ENCODE assay signal across 1 cellular context in genomic region chr17:44503080-44503842, GRCh38.
TF ChIP-seq lines count a peak whose summit lies in the region.

Gene GPATCH8, minus strand, starts transcription at chr17:44503406. Its CDS starts 36 bp downstream, at chr17:44503370.

TF ChIP-seq in K562, 482 proteins besides CTCF, POLR2A, EP300 and RAD21 (continued from another document and continues in another):
- TF ChIP-seq GTF2B (IDR thresholded peaks at IDR 0.05; ENCODE audit: extremely low read depth, insufficient read length) (no peak), SMARCE1 (IDR thresholded peaks at IDR 0.05) (no peak), THRA (IDR thresholded peaks at IDR 0.05) (peak; percentile 64; the same call in 1 of the 2 replicates), RBM17 (IDR thresholded peaks at IDR 0.05; ENCODE audit: borderline replicate concordance, low read depth, low read length) (no peak), WHSC1 (IDR thresholded peaks at IDR 0.05; ENCODE audit: low read length) (no peak), CHD1 (IDR thresholded peaks at IDR 0.05; ENCODE audit: low read length) (no peak), ZC3H4 (CRISPR knock-in tag; IDR thresholded peaks at IDR 0.05; ENCODE audit: borderline replicate concordance) (no peak), ZNF347 (CRISPR knock-in tag; IDR thresholded peaks at IDR 0.05; ENCODE audit: low read depth) (no peak), STAT5A (IDR thresholded peaks at IDR 0.05; ENCODE audit: borderline replicate concordance, low read length) (no peak), KLF6 (CRISPR knock-in tag; IDR thresholded peaks at IDR 0.05; ENCODE audit: borderline replicate concordance) (peak; percentile 38; the same call in 1 of the 2 replicates), ZKSCAN1 (IDR thresholded peaks at IDR 0.05; ENCODE audit: low read depth, low read length) (no peak), SMAD1 (IDR thresholded peaks at IDR 0.05; ENCODE audit: low read depth, low read length, partially characterized antibody) (no peak), ZNF175 (CRISPR knock-in tag; IDR thresholded peaks at IDR 0.05; ENCODE audit: low read depth) (peak; percentile 87), SAFB (IDR thresholded peaks at IDR 0.05; ENCODE audit: borderline replicate concordance, low read depth, low read length) (no peak), ZNF23 (CRISPR knock-in tag; IDR thresholded peaks at IDR 0.05) (no peak), HEY1 (CRISPR knock-in tag; IDR thresholded peaks at IDR 0.05; ENCODE audit: borderline replicate concordance) (no peak), ZNF121 (CRISPR knock-in tag; conservative IDR thresholded peaks at IDR 0.05) (no peak), ARID3B (CRISPR knock-in tag; IDR thresholded peaks at IDR 0.05; ENCODE audit: borderline replicate concordance) (0 out of 2 replicates have a peak, but pooled peaks have one; percentile 7), ZNF263 (CRISPR knock-in tag; IDR thresholded peaks at IDR 0.05; ENCODE audit: borderline replicate concordance) (peak; percentile 43; the same call in 1 of the 2 replicates), SNIP1 (IDR thresholded peaks at IDR 0.05; ENCODE audit: low read depth) (no peak), RNF2 (IDR thresholded peaks at IDR 0.05) (peak; percentile 14; the same call in 1 of the 2 replicates), ZNF408 (CRISPR knock-in tag; IDR thresholded peaks at IDR 0.05; ENCODE audit: low read depth) (no peak), GABPA (tag; conservative IDR thresholded peaks at IDR 0.05; ENCODE audit: low read depth) (peak; percentile 98), SP2 (IDR thresholded peaks at IDR 0.05; ENCODE audit: extremely low read depth, low read depth, low read length, poor library complexity, severe bottlenecking) (peak; percentile 4), GABPB1 (CRISPR knock-in tag; IDR thresholded peaks at IDR 0.05) (peak; percentile 94), CLOCK (CRISPR knock-in tag; IDR thresholded peaks at IDR 0.05; ENCODE audit: borderline replicate concordance) (no peak), CBX8 (IDR thresholded peaks at IDR 0.05; ENCODE audit: borderline replicate concordance, extremely low read depth, low read depth, low read length, poor library complexity, severe bottlenecking) (no peak), ERF (CRISPR knock-in tag; IDR thresholded peaks at IDR 0.05) (0 out of 2 replicates have a peak, but pooled peaks have one; percentile 35), BRD4 (IDR thresholded peaks at IDR 0.05) (peak; percentile 61; the same call in 1 of the 2 replicates), ZNF589 (CRISPR knock-in tag; IDR thresholded peaks at IDR 0.05; ENCODE audit: low read depth) (peak; percentile 86; the same call in 1 of the 2 replicates), FOXM1 (IDR thresholded peaks at IDR 0.05; ENCODE audit: low read depth) (no peak), FOXM1 (CRISPR knock-in tag; IDR thresholded peaks at IDR 0.05; ENCODE audit: low read depth) (0 out of 2 replicates have a peak, but pooled peaks have one; percentile 76), ZKSCAN8 (CRISPR knock-in tag; IDR thresholded peaks at IDR 0.05) (0 out of 2 replicates have a peak, but pooled peaks have one; percentile 2), ZSCAN32 (CRISPR knock-in tag; IDR thresholded peaks at IDR 0.05) (no peak)
- TF ChIP-seq, protein P1, sequence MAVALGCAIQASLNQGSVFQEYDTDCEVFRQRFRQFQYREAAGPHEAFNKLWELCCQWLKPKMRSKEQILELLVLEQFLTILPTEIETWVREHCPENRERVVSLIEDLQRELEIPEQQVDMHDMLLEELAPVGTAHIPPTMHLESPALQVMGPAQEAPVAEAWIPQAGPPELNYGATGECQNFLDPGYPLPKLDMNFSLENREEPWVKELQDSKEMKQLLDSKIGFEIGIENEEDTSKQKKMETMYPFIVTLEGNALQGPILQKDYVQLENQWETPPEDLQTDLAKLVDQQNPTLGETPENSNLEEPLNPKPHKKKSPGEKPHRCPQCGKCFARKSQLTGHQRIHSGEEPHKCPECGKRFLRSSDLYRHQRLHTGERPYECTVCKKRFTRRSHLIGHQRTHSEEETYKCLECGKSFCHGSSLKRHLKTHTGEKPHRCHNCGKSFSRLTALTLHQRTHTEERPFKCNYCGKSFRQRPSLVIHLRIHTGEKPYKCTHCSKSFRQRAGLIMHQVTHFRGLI (CRISPR knock-in tag; IDR thresholded peaks at IDR 0.05), result 0 out of 2 replicates have a peak, but pooled peaks have one; percentile 52
- TF ChIP-seq, protein P2, sequence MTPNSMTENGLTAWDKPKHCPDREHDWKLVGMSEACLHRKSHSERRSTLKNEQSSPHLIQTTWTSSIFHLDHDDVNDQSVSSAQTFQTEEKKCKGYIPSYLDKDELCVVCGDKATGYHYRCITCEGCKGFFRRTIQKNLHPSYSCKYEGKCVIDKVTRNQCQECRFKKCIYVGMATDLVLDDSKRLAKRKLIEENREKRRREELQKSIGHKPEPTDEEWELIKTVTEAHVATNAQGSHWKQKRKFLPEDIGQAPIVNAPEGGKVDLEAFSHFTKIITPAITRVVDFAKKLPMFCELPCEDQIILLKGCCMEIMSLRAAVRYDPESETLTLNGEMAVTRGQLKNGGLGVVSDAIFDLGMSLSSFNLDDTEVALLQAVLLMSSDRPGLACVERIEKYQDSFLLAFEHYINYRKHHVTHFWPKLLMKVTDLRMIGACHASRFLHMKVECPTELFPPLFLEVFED (CRISPR knock-in tag; conservative IDR thresholded peaks at IDR 0.05), result no peak
- TF ChIP-seq, protein P3, sequence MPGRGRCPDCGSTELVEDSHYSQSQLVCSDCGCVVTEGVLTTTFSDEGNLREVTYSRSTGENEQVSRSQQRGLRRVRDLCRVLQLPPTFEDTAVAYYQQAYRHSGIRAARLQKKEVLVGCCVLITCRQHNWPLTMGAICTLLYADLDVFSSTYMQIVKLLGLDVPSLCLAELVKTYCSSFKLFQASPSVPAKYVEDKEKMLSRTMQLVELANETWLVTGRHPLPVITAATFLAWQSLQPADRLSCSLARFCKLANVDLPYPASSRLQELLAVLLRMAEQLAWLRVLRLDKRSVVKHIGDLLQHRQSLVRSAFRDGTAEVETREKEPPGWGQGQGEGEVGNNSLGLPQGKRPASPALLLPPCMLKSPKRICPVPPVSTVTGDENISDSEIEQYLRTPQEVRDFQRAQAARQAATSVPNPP (IDR thresholded peaks at IDR 0.05; ENCODE audit: borderline replicate concordance, insufficient read depth, insufficient read length), result no peak
- TF ChIP-seq, protein P4, sequence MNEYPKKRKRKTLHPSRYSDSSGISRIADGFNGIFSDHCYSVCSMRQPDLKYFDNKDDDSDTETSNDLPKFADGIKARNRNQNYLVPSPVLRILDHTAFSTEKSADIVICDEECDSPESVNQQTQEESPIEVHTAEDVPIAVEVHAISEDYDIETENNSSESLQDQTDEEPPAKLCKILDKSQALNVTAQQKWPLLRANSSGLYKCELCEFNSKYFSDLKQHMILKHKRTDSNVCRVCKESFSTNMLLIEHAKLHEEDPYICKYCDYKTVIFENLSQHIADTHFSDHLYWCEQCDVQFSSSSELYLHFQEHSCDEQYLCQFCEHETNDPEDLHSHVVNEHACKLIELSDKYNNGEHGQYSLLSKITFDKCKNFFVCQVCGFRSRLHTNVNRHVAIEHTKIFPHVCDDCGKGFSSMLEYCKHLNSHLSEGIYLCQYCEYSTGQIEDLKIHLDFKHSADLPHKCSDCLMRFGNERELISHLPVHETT (CRISPR knock-in tag; conservative IDR thresholded peaks at IDR 0.05 in 1 of 2, IDR thresholded peaks at IDR 0.05 in 1 of 2), result peak in 1 of 2 experiments; percentile 98; a peak in 2 of 4 replicates
- TF ChIP-seq, protein P5, sequence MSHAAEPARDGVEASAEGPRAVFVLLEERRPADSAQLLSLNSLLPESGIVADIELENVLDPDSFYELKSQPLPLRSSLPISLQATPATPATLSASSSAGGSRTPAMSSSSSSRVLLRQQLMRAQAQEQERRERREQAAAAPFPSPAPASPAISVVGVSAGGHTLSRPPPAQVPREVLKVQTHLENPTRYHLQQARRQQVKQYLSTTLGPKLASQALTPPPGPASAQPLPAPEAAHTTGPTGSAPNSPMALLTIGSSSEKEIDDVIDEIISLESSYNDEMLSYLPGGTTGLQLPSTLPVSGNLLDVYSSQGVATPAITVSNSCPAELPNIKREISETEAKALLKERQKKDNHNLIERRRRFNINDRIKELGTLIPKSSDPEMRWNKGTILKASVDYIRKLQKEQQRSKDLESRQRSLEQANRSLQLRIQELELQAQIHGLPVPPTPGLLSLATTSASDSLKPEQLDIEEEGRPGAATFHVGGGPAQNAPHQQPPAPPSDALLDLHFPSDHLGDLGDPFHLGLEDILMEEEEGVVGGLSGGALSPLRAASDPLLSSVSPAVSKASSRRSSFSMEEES (CRISPR knock-in tag; IDR thresholded peaks at IDR 0.05), result no peak
- TF ChIP-seq, protein P6, sequence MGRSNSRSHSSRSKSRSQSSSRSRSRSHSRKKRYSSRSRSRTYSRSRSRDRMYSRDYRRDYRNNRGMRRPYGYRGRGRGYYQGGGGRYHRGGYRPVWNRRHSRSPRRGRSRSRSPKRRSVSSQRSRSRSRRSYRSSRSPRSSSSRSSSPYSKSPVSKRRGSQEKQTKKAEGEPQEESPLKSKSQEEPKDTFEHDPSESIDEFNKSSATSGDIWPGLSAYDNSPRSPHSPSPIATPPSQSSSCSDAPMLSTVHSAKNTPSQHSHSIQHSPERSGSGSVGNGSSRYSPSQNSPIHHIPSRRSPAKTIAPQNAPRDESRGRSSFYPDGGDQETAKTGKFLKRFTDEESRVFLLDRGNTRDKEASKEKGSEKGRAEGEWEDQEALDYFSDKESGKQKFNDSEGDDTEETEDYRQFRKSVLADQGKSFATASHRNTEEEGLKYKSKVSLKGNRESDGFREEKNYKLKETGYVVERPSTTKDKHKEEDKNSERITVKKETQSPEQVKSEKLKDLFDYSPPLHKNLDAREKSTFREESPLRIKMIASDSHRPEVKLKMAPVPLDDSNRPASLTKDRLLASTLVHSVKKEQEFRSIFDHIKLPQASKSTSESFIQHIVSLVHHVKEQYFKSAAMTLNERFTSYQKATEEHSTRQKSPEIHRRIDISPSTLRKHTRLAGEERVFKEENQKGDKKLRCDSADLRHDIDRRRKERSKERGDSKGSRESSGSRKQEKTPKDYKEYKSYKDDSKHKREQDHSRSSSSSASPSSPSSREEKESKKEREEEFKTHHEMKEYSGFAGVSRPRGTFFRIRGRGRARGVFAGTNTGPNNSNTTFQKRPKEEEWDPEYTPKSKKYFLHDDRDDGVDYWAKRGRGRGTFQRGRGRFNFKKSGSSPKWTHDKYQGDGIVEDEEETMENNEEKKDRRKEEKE (IDR thresholded peaks at IDR 0.05; ENCODE audit: borderline replicate concordance in 1 of 2, control insufficient read depth in 1 of 2, low read depth in 2 of 2, low read length in 1 of 2), result no peak
- TF ChIP-seq, protein P7, sequence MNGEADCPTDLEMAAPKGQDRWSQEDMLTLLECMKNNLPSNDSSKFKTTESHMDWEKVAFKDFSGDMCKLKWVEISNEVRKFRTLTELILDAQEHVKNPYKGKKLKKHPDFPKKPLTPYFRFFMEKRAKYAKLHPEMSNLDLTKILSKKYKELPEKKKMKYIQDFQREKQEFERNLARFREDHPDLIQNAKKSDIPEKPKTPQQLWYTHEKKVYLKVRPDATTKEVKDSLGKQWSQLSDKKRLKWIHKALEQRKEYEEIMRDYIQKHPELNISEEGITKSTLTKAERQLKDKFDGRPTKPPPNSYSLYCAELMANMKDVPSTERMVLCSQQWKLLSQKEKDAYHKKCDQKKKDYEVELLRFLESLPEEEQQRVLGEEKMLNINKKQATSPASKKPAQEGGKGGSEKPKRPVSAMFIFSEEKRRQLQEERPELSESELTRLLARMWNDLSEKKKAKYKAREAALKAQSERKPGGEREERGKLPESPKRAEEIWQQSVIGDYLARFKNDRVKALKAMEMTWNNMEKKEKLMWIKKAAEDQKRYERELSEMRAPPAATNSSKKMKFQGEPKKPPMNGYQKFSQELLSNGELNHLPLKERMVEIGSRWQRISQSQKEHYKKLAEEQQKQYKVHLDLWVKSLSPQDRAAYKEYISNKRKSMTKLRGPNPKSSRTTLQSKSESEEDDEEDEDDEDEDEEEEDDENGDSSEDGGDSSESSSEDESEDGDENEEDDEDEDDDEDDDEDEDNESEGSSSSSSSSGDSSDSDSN (IDR thresholded peaks at IDR 0.05; ENCODE audit: borderline replicate concordance in 1 of 2, low read depth in 2 of 2, low read length in 2 of 2), result no peak
